Comparison of ENCODE assay signal across 18 cellular contexts in genomic region chr4:80037864-80038263, GRCh38. TPM values are rescaled to one million over a fixed set of nuclear protein-coding genes. Genes with fewer than 3 reads are reported as not detected.
DNase-seq lines count a peak whose midpoint lies in the region; ATAC-seq, FAIRE-seq and TF ChIP-seq lines count a peak whose summit lies in the region.
"Had no signal": no experiment of that assay in that cellular context is flagged by ENCODE, and none has a peak within 500 bp of the region (broad histone marks: within the 10 kb centered on the region; RNA-seq: fewer than 3 reads in every experiment).

No MANE protein-coding gene starts in this region.

- intact Hi-C loops in CD4-positive, alpha-beta T cell (cut with DNase I, micrococcal nuclease) = no loop called here
- intact Hi-C loops in esophagus squamous epithelium (cut with DNase I) (no loop called here), gastrocnemius medialis (cut with DNase I; ENCODE audit: low total_unique reads) (no loop called here)

- 88 to 92% methylated on average over 1 of the region's 1 CpG for WGBS in esophagus squamous epithelium, 2 donors

- H3K36me3 ChIP-seq in SK-N-MC (ENCODE audit: insufficient read depth, low read length) (peaks cover 8% of the 10 kb centered on the region; the same call in 1 of the 2 replicates), esophagus squamous epithelium (no peaks in the 10 kb centered on the region), gastrocnemius medialis (no peaks in the 10 kb centered on the region)

- H3K27me3 Mint-ChIP-seq in CD4-positive, alpha-beta T cell = no peaks in the 10 kb centered on the region

- no peaks in the 10 kb centered on the region for H3K9me3 ChIP-seq in CD4-positive, alpha-beta T cell (ENCODE audit: control insufficient read depth, low read length)
- no peaks in the 10 kb centered on the region; the same call in 1 of the 2 replicates for H3K9me3 ChIP-seq in SK-N-MC (ENCODE audit: low read depth, low read length)
- no peaks in the 10 kb centered on the region for H3K9me3 ChIP-seq in esophagus squamous epithelium
- no peaks in the 10 kb centered on the region for H3K9me3 ChIP-seq in gastrocnemius medialis

- peak overlapping the region; percentile 58 for H3K27ac Mint-ChIP-seq in CD4-positive, alpha-beta T cell
- H3K27ac Mint-ChIP-seq: endodermal cell had no signal

- POLR2A ChIA-PET in CD4-positive, alpha-beta T cell (lab: Charles Lee) = interaction anchor here (0.8 kb wide), 1 partner anchor 165 kb away, joined by 3 read pairs; no protein-coding TSS in a partner anchor

- FAIRE-seq in HTR-8/SVneo (lab: Jason Lieb, UNC) = no peak
- FAIRE-seq: islet of Langerhans had no signal

- no peak overlapping the region for H3K27ac ChIP-seq in CD4-positive, alpha-beta T cell (ENCODE audit: low read depth, low read length)
- H3K27ac ChIP-seq in SK-N-MC = peak overlapping the region; percentile 96
- peak overlapping the region in 3 of 4 donors; percentile 68 to 83 (median 76) for H3K27ac ChIP-seq in esophagus squamous epithelium
- peak overlapping the region; percentile 44 to 62 (median 54) for H3K27ac ChIP-seq in gastrocnemius medialis
- no peak overlapping the region for H3K27ac ChIP-seq in substantia nigra (ENCODE audit: low read depth, low read length, poor library complexity, severe bottlenecking)

- no peak for ATAC-seq in CD4-positive, alpha-beta T cell (ENCODE audit: poor library complexity)
- ATAC-seq in gastrocnemius medialis = no peak

- no peak overlapping the region for H3K9ac ChIP-seq in SK-N-MC (ENCODE audit: insufficient read length)

- TF ChIP-seq CTCF in CD4-positive, alpha-beta T cell (IDR thresholded peaks at IDR 0.05) = no peak
- TF ChIP-seq CTCF in esophagus squamous epithelium (IDR thresholded peaks at IDR 0.05) (no peak), gastrocnemius medialis (IDR thresholded peaks at IDR 0.05 in 4 of 5, conservative IDR thresholded peaks at IDR 0.05 in 1 of 5) (no peak)

- TF ChIP-seq POLR2A in esophagus squamous epithelium (IDR thresholded peaks at IDR 0.05) (no peak), gastrocnemius medialis (IDR thresholded peaks at IDR 0.05) (no peak)

- H3K4me1 Mint-ChIP-seq in CD4-positive, alpha-beta T cell (ENCODE audit: low read depth) = peaks cover 23% of the 10 kb centered on the region

- CTCF ChIA-PET in CD4-positive, alpha-beta T cell (lab: Charles Lee) = no interaction called here

- H3K4me3 Mint-ChIP-seq in CD4-positive, alpha-beta T cell = no peak overlapping the region
- H3K4me3 Mint-ChIP-seq: endodermal cell had no signal

- H3K4me1 ChIP-seq in esophagus squamous epithelium = peaks cover 0 to 31% (median 2%) of the 10 kb centered on the region in 3 donors
- H3K4me1 ChIP-seq in gastrocnemius medialis = peaks cover 12 to 25% of the 10 kb centered on the region in 2 donors

- in situ Hi-C loops in gastrocnemius medialis (cut with MboI; ENCODE audit: low sequenced_read_pairs in 4 of 4) = no loop called here

- H3K27me3 ChIP-seq in CD4-positive, alpha-beta T cell (ENCODE audit: control insufficient read depth, insufficient read depth, low read length) = no peaks in the 10 kb centered on the region
- H3K27me3 ChIP-seq in esophagus squamous epithelium (no peaks in the 10 kb centered on the region), gastrocnemius medialis (no peaks in the 10 kb centered on the region)

- DNase-seq in CD4-positive, alpha-beta T cell = no peak
- DNase-seq in SK-N-MC (ENCODE audit: low read depth, low spot score) (no peak), esophagus squamous epithelium (lab: John Stamatoyannopoulos, UW) (no peak), gastrocnemius medialis (no peak), EL (no peak), substantia nigra (lab: John Stamatoyannopoulos, UW) (no peak), HTR-8/SVneo (ENCODE audit: insufficient read length, low spot score) (no peak), anterior cingulate cortex (lab: John Stamatoyannopoulos, UW) (no peak)
- DNase-seq: activated naive CD4-positive, alpha-beta T cell treated with Interleukin-2 at 50 U/mL for 16 hours; AML-193; endodermal cell; Karpas-422; NCI-H1436; NCI-H2227 treated with DMSO at 0.1 percent for 48 hours; posterior cingulate gyrus; stimulated activated CD4-positive, alpha-beta T cell treated with anti-CD3 and anti-CD28 coated beads, Interleukin-1b, Interleukin-23, amount 100 ng/mL, for 48 hours; stimulated activated CD8-positive, alpha-beta memory T cell treated with anti-CD3 and anti-CD28 coated beads, Interleukin-4, amount 100 ng/mL, for 48 hours had no signal

- no peaks in the 10 kb centered on the region for H3K9me3 Mint-ChIP-seq in CD4-positive, alpha-beta T cell
- H3K9me3 Mint-ChIP-seq: endodermal cell had no signal

- H3K36me3 Mint-ChIP-seq in CD4-positive, alpha-beta T cell (ENCODE audit: low read depth) = peaks cover 52% of the 10 kb centered on the region

- H3K4me3 ChIP-seq in SK-N-MC (no peak overlapping the region), esophagus squamous epithelium (no peak overlapping the region), gastrocnemius medialis (no peak overlapping the region)

RNA-seq across cellular contexts. Expression of gene ANTXR2, which starts 35.2 kb away (rescaled TPM):
- total RNA-seq in CD4-positive, alpha-beta T cell = 10 to 100 TPM; 15.3 to 16.7 TPM
- total RNA-seq in esophagus squamous epithelium (10 to 100 TPM in 2 of 4 donors, 1 to 10 TPM in 2; 1.6 to 60.3 (median 21.5) TPM), gastrocnemius medialis (10 to 100 TPM; 14.5 to 41.0 (median 23.1) TPM)

Comparison
In these comparisons a context has a peak if more than half of its experiments do, and no peak if none do; other contexts are left out.
1. H3K27ac ChIP-seq: peak in SK-N-MC (single experiment), esophagus squamous epithelium (3 of 4) and gastrocnemius medialis (4 of 4); none in CD4-positive, alpha-beta T cell (single experiment) and substantia nigra (single experiment).